ENCODE assay signal across 9 cellular contexts in genomic region chr19:57888107-57888493, GRCh38. TPM values are rescaled to one million over a fixed set of nuclear protein-coding genes. Genes with fewer than 3 reads are reported as not detected.
DNase-seq lines count a peak whose midpoint lies in the region; ATAC-seq and TF ChIP-seq lines count a peak whose summit lies in the region.
"Had no signal": no experiment of that assay in that cellular context is flagged by ENCODE, and none has a peak within 500 bp of the region (broad histone marks: within the 10 kb centered on the region; RNA-seq: fewer than 3 reads in every experiment).

No MANE protein-coding gene starts in this region.

- H3K4me1 ChIP-seq in hepatocyte (ENCODE audit: insufficient read depth) (peaks cover 5% of the 10 kb centered on the region), smooth muscle cell (ENCODE audit: low read depth) (peaks cover 13% of the 10 kb centered on the region)

- H3K4me3 ChIP-seq in hepatocyte, result peak overlapping the region; percentile 59
- peak overlapping the region; percentile 75 for H3K4me3 ChIP-seq in smooth muscle cell

- H3K4me3 Mint-ChIP-seq in HFFc6, result peak overlapping the region; percentile 63; the same call in 1 of the 2 replicates
- H3K4me3 Mint-ChIP-seq in activated CD4-positive, alpha-beta memory T cell treated with anti-CD3 and anti-CD28 coated beads, Interleukin-2, amount 10 ng/mL, durations not matched to agents 7 days and 5 days, result peak overlapping the region; percentile 79

- 3% methylated on average over 7 of the region's 7 CpGs for WGBS in hepatocyte (ENCODE audit: low lambda C conversion rate, missing lambda C conversion rate)
- WGBS in smooth muscle cell (ENCODE audit: low lambda C conversion rate), result 2% methylated on average over 7 of the region's 7 CpGs

- H3K9ac ChIP-seq in smooth muscle cell (ENCODE audit: low read depth), result peak overlapping the region; percentile 83

- peak overlapping the region; percentile 68 for H2AFZ ChIP-seq in hepatocyte
- H2AFZ ChIP-seq in smooth muscle cell (ENCODE audit: low read depth), result no peak overlapping the region

- H3K27me3 ChIP-seq in hepatocyte (no peaks in the 10 kb centered on the region), smooth muscle cell (ENCODE audit: low read depth) (no peaks in the 10 kb centered on the region)

- H3K79me2 ChIP-seq in hepatocyte (peaks cover 51% of the 10 kb centered on the region), smooth muscle cell (ENCODE audit: low read depth) (peaks cover 49% of the 10 kb centered on the region)

- no peaks in the 10 kb centered on the region for H3K9me2 ChIP-seq in hepatocyte (replicated peaks; ENCODE audit: insufficient read depth)

- no peak for DNase-seq in HFFc6
- DNase-seq in activated CD4-positive, alpha-beta memory T cell treated with anti-CD3 and anti-CD28 coated beads, Interleukin-2, amount 10 ng/mL, durations not matched to agents 7 days and 5 days, result no peak
- no peak for DNase-seq in hepatocyte (ENCODE audit: low spot score)
- DNase-seq in smooth muscle cell (lab: John Stamatoyannopoulos, UW; ENCODE audit: unreplicated experiment), result no peak
- no peak for DNase-seq in activated CD4-positive, CD25-positive, alpha-beta regulatory T cell (lab: John Stamatoyannopoulos, UW)
- no peak for DNase-seq in DMS114 treated with DMSO at 0.1 percent for 48 hours (lab: John Stamatoyannopoulos, UW; ENCODE audit: unreplicated experiment)
- no peak for DNase-seq in NCI-H524 treated with DMSO at 0.1 percent for 48 hours (lab: John Stamatoyannopoulos, UW)

- POLR2A ChIA-PET in activated CD4-positive, alpha-beta memory T cell treated with anti-CD3 and anti-CD28 coated beads, Interleukin-2, amount 10 ng/mL, durations not matched to agents 7 days and 5 days (lab: Charles Lee), result interaction anchor here (0.8 to 1.2 kb wide), 4 partner anchors 29 to 255 kb away, joined by 3 to 5 read pairs (median 4); partner anchors contain the start of genes ZNF211, ZNF417 and ZNF587

- H3F3A ChIP-seq in smooth muscle cell (ENCODE audit: low read depth), result no peaks in the 10 kb centered on the region

- H3K4me2 ChIP-seq in hepatocyte, result peak overlapping the region; percentile 83
- H3K4me2 ChIP-seq in smooth muscle cell, result peak overlapping the region; percentile 91

- H3K27ac Mint-ChIP-seq in HFFc6, result no peak overlapping the region
- peak overlapping the region; percentile 31 for H3K27ac Mint-ChIP-seq in activated CD4-positive, alpha-beta memory T cell treated with anti-CD3 and anti-CD28 coated beads, Interleukin-2, amount 10 ng/mL, durations not matched to agents 7 days and 5 days

- no peak for ATAC-seq in GM19467 (IDR thresholded peaks at IDR 0.05; ENCODE audit: unreplicated experiment)

- H3K9me3 Mint-ChIP-seq in HFFc6, result peaks cover 33% of the 10 kb centered on the region
- H3K9me3 Mint-ChIP-seq in activated CD4-positive, alpha-beta memory T cell treated with anti-CD3 and anti-CD28 coated beads, Interleukin-2, amount 10 ng/mL, durations not matched to agents 7 days and 5 days, result peaks cover 46% of the 10 kb centered on the region

- no peaks in the 10 kb centered on the region for H4K20me1 ChIP-seq in hepatocyte (ENCODE audit: insufficient read depth, poor library complexity, severe bottlenecking)
- peaks cover 7% of the 10 kb centered on the region for H4K20me1 ChIP-seq in smooth muscle cell (ENCODE audit: low read depth)

- TF ChIP-seq CTCF in HFFc6 (IDR thresholded peaks at IDR 0.05) (no peak), hepatocyte (IDR thresholded peaks at IDR 0.05; ENCODE audit: poor library complexity) (no peak), smooth muscle cell (IDR thresholded peaks at IDR 0.05; ENCODE audit: borderline replicate concordance, insufficient read depth, poor library complexity, severe bottlenecking) (no peak)

- CTCF ChIA-PET in activated CD4-positive, alpha-beta memory T cell treated with anti-CD3 and anti-CD28 coated beads, Interleukin-2, amount 10 ng/mL, durations not matched to agents 7 days and 5 days (lab: Charles Lee), result no interaction called here

- no peaks in the 10 kb centered on the region; the same call in 1 of the 2 replicates for H3K27me3 Mint-ChIP-seq in HFFc6 (ENCODE audit: insufficient read depth)
- no peaks in the 10 kb centered on the region for H3K27me3 Mint-ChIP-seq in activated CD4-positive, alpha-beta memory T cell treated with anti-CD3 and anti-CD28 coated beads, Interleukin-2, amount 10 ng/mL, durations not matched to agents 7 days and 5 days

- peaks cover 48% of the 10 kb centered on the region for H3K36me3 Mint-ChIP-seq in HFFc6 (ENCODE audit: low read depth)
- H3K36me3 Mint-ChIP-seq in activated CD4-positive, alpha-beta memory T cell treated with anti-CD3 and anti-CD28 coated beads, Interleukin-2, amount 10 ng/mL, durations not matched to agents 7 days and 5 days (ENCODE audit: low read depth), result peaks cover 64% of the 10 kb centered on the region

- no peaks in the 10 kb centered on the region for H3K36me3 ChIP-seq in hepatocyte (replicated peaks; ENCODE audit: insufficient read depth, low read depth)
- no peaks in the 10 kb centered on the region for H3K36me3 ChIP-seq in smooth muscle cell (ENCODE audit: low read depth)

- peaks cover 6% of the 10 kb centered on the region; the same call in 1 of the 2 replicates for H3K4me1 Mint-ChIP-seq in HFFc6 (ENCODE audit: low read depth)
- H3K4me1 Mint-ChIP-seq in activated CD4-positive, alpha-beta memory T cell treated with anti-CD3 and anti-CD28 coated beads, Interleukin-2, amount 10 ng/mL, durations not matched to agents 7 days and 5 days, result peaks cover 19% of the 10 kb centered on the region

- no peaks in the 10 kb centered on the region for H3K9me3 ChIP-seq in hepatocyte (ENCODE audit: low read depth)
- no peaks in the 10 kb centered on the region for H3K9me3 ChIP-seq in smooth muscle cell (replicated peaks; ENCODE audit: low read depth)

- H3K27ac ChIP-seq in hepatocyte, result peak overlapping the region; percentile 80
- peak overlapping the region; percentile 95 for H3K27ac ChIP-seq in smooth muscle cell (ENCODE audit: low read depth)

RNA-seq across cellular contexts. Expression of gene ZNF814, which starts 0.7 kb away (rescaled TPM):
- 1 to 10 TPM in 5 of 6 experiments, under 1 TPM in 1; 1.00 to 1.6 (median 1.3) TPM for total RNA-seq in HFFc6 (2021; fragmentation: NEBNext Ultra II Directional; extraction: Animal tissue kit (Norgen Biotek cat#: 25700))
- 1 to 10 TPM; 9.3 to 9.6 TPM for total RNA-seq in activated CD4-positive, alpha-beta memory T cell treated with anti-CD3 and anti-CD28 coated beads, Interleukin-2, amount 10 ng/mL, durations not matched to agents 7 days and 5 days
- total RNA-seq in hepatocyte (11.4 and 16.1 TPM in 2 replicates), smooth muscle cell (9.6 and 16.7 TPM in 2 replicates)
- polyA plus RNA-seq in hepatocyte (19.2 and 40.0 TPM in 2 replicates), smooth muscle cell (9.7 and 13.5 TPM in 2 replicates)

RNA-seq across cellular contexts. Expression of gene ZNF417, which starts 28.3 kb away (rescaled TPM):
- total RNA-seq in HFFc6 (2021; fragmentation: NEBNext Ultra II Directional; extraction: Animal tissue kit (Norgen Biotek cat#: 25700)), result 10 to 100 TPM in 1 of 6 experiments, 1 to 10 TPM in 5; 6.8 to 10.3 (median 9.0) TPM
- 10 to 100 TPM; 16.7 to 20.1 TPM for total RNA-seq in activated CD4-positive, alpha-beta memory T cell treated with anti-CD3 and anti-CD28 coated beads, Interleukin-2, amount 10 ng/mL, durations not matched to agents 7 days and 5 days
- total RNA-seq in hepatocyte (11.4 and 14.3 TPM in 2 replicates), smooth muscle cell (9.8 and 12.0 TPM in 2 replicates)
- polyA plus RNA-seq in hepatocyte (3.9 and 6.2 TPM in 2 replicates), smooth muscle cell (2.6 and 5.1 TPM in 2 replicates)

RNA-seq across cellular contexts. Expression of gene ZNF587, which starts 38.4 kb away (rescaled TPM):
- 10 to 100 TPM; 22.6 to 28.6 (median 25.3) TPM for total RNA-seq in HFFc6 (2021; fragmentation: NEBNext Ultra II Directional; extraction: Animal tissue kit (Norgen Biotek cat#: 25700))
- 10 to 100 TPM; 34.9 to 36.2 TPM for total RNA-seq in activated CD4-positive, alpha-beta memory T cell treated with anti-CD3 and anti-CD28 coated beads, Interleukin-2, amount 10 ng/mL, durations not matched to agents 7 days and 5 days
- 36.8 and 60.5 TPM in 2 replicates for total RNA-seq in hepatocyte
- 8.8 and 11.5 TPM in 2 replicates for polyA plus RNA-seq in hepatocyte
- 13.9 and 22.8 TPM in 2 replicates for total RNA-seq in smooth muscle cell
- 3.9 and 8.5 TPM in 2 replicates for polyA plus RNA-seq in smooth muscle cell

RNA-seq across cellular contexts. Expression of gene ZNF418, which starts 47.1 kb away (rescaled TPM):
- total RNA-seq in HFFc6 (2021; fragmentation: NEBNext Ultra II Directional; extraction: Animal tissue kit (Norgen Biotek cat#: 25700)), result under 1 TPM; 0.07 to 0.81 (median 0.46) TPM
- total RNA-seq in activated CD4-positive, alpha-beta memory T cell treated with anti-CD3 and anti-CD28 coated beads, Interleukin-2, amount 10 ng/mL, durations not matched to agents 7 days and 5 days, result 1 to 10 TPM; 3.0 to 3.7 TPM
- total RNA-seq in hepatocyte, result 6.1 and 8.2 TPM in 2 replicates
- 2.8 and 3.2 TPM in 2 replicates for polyA plus RNA-seq in hepatocyte
- 7.5 and 10.2 TPM in 2 replicates for total RNA-seq in smooth muscle cell
- 1.6 and 1.8 TPM in 2 replicates for polyA plus RNA-seq in smooth muscle cell
- total RNA-seq: NCI-H460 had no signal

RNA-seq across cellular contexts. Expression of gene ZNF587B, which starts 58.0 kb away (rescaled TPM):
- 10 to 100 TPM in 1 of 6 experiments, 1 to 10 TPM in 5; 7.8 to 10.7 (median 9.4) TPM for total RNA-seq in HFFc6 (2021; fragmentation: NEBNext Ultra II Directional; extraction: Animal tissue kit (Norgen Biotek cat#: 25700))
- 10 to 100 TPM; 14.0 to 14.6 TPM for total RNA-seq in activated CD4-positive, alpha-beta memory T cell treated with anti-CD3 and anti-CD28 coated beads, Interleukin-2, amount 10 ng/mL, durations not matched to agents 7 days and 5 days
- 13.9 and 16.8 TPM in 2 replicates for total RNA-seq in hepatocyte
- polyA plus RNA-seq in hepatocyte, result 1.8 and 6.4 TPM in 2 replicates
- total RNA-seq in smooth muscle cell, result 6.7 and 8.0 TPM in 2 replicates
- 1.2 and 4.3 TPM in 2 replicates for polyA plus RNA-seq in smooth muscle cell
